6 cellular contexts compared by ENCODE assay signal in genomic region chr9:137606005-137606601, GRCh38. TPM values are rescaled to one million over a fixed set of nuclear protein-coding genes. Genes with fewer than 3 reads are reported as not detected.
DNase-seq lines count a peak whose midpoint lies in the region; ATAC-seq and TF ChIP-seq lines count a peak whose summit lies in the region.

No MANE protein-coding gene starts in this region.

- H3K4me3 ChIP-seq in GM12865 (ENCODE audit: low read depth, low read length) = peak overlapping the region; percentile 69

- ATAC-seq in HG03045 (IDR thresholded peaks at IDR 0.05; ENCODE audit: unreplicated experiment) (peak; percentile 3), GM18873 (IDR thresholded peaks at IDR 0.05; ENCODE audit: low FRiP score, unreplicated experiment) (no peak)

- TF ChIP-seq CTCF in GM12865 (IDR thresholded peaks at IDR 0.05; ENCODE audit: insufficient read depth, low read depth, low read length, missing control alignments) = no peak

- peak overlapping the region; percentile 78 for H3K27ac ChIP-seq in angular gyrus (ENCODE audit: low read depth, low read length)

- no peak for DNase-seq in GM12865 (ENCODE audit: low read depth)
- DNase-seq in myocyte (ENCODE audit: low read depth) = peak; percentile 43
- DNase-seq in hepatic stellate cell (ENCODE audit: low spot score) = no peak

RNA-seq across cellular contexts. Expression of gene ARRDC1, which starts 0.6 kb away (rescaled TPM):
- total RNA-seq in myocyte = 20.3 and 39.5 TPM in 2 replicates
- 24.5 TPM for polyA plus RNA-seq in myocyte (2012)

RNA-seq across cellular contexts. Expression of gene EHMT1, which starts 12.7 kb away (rescaled TPM):
- total RNA-seq in myocyte = 27.3 and 40.4 TPM in 2 replicates
- 32.0 TPM for polyA plus RNA-seq in myocyte (2012)

RNA-seq across cellular contexts. Expression of gene ZMYND19, which starts 15.8 kb away (rescaled TPM):
- 28.3 and 29.6 TPM in 2 replicates for total RNA-seq in myocyte
- 25.3 TPM for polyA plus RNA-seq in myocyte (2012)

RNA-seq across cellular contexts. Expression of gene DPH7, which starts 27.4 kb away (rescaled TPM):
- total RNA-seq in myocyte = 30.6 and 38.9 TPM in 2 replicates
- 32.5 TPM for polyA plus RNA-seq in myocyte (2012)

RNA-seq across cellular contexts. Expression of gene MRPL41, which starts 54.4 kb away (rescaled TPM):
- total RNA-seq in myocyte = 64.9 and 75.1 TPM in 2 replicates
- 73.4 TPM for polyA plus RNA-seq in myocyte (2012)
